ENCODE assay signal across 1 cellular context in the genomic region with DNA sequence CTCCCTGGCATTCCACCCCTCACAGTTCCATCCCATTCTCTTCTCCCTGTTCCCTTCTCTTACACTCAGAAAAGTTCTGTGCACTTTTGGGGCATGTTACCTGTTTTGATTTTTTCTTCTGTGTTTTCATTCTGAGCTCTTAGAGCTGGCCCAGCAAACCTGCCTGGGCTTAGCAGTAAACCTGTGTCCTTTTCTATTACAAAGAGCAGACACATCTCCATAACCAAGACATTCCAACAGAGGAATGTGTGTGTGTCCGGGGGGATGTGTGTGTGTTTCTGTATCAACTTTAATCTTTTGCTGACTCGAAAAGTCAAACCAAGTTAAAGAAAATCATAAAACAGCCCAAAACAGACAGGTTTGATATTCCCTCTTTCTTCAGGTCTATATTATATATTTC.
TF ChIP-seq lines count a peak whose summit lies in the region.

No MANE protein-coding gene starts in this region.

TF ChIP-seq in H1, 55 proteins besides CTCF, POLR2A, EP300 and RAD21:
- TF ChIP-seq, protein P1, sequence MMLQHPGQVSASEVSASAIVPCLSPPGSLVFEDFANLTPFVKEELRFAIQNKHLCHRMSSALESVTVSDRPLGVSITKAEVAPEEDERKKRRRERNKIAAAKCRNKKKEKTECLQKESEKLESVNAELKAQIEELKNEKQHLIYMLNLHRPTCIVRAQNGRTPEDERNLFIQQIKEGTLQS (IDR thresholded peaks at IDR 0.05; ENCODE audit: insufficient read depth, low read depth, low read length), result no peak
- TF ChIP-seq POU5F1 (IDR thresholded peaks at IDR 0.05; ENCODE audit: low read depth, low read length) (peak; percentile 71; the same call in 1 of the 2 replicates), SP1 (IDR thresholded peaks at IDR 0.05; ENCODE audit: low read depth, low read length) (peak; percentile 86), RFX5 (IDR thresholded peaks at IDR 0.05; ENCODE audit: borderline replicate concordance, low read depth, low read length) (no peak), ASH2L (IDR thresholded peaks at IDR 0.05; ENCODE audit: low read length) (peak; percentile 78), CHD7 (IDR thresholded peaks at IDR 0.05; ENCODE audit: insufficient replicate concordance, low read length) (peak; percentile 41), TEAD4 (IDR thresholded peaks at IDR 0.05; ENCODE audit: low read depth, low read length) (peak; percentile 99)
- TF ChIP-seq, protein P2, sequence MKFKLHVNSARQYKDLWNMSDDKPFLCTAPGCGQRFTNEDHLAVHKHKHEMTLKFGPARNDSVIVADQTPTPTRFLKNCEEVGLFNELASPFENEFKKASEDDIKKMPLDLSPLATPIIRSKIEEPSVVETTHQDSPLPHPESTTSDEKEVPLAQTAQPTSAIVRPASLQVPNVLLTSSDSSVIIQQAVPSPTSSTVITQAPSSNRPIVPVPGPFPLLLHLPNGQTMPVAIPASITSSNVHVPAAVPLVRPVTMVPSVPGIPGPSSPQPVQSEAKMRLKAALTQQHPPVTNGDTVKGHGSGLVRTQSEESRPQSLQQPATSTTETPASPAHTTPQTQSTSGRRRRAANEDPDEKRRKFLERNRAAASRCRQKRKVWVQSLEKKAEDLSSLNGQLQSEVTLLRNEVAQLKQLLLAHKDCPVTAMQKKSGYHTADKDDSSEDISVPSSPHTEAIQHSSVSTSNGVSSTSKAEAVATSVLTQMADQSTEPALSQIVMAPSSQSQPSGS (IDR thresholded peaks at IDR 0.05; ENCODE audit: low read length), result 0 out of 2 replicates have a peak, but pooled peaks have one; percentile 52
